Comparison of ENCODE assay signal across 1 cellular context in the genomic region with DNA sequence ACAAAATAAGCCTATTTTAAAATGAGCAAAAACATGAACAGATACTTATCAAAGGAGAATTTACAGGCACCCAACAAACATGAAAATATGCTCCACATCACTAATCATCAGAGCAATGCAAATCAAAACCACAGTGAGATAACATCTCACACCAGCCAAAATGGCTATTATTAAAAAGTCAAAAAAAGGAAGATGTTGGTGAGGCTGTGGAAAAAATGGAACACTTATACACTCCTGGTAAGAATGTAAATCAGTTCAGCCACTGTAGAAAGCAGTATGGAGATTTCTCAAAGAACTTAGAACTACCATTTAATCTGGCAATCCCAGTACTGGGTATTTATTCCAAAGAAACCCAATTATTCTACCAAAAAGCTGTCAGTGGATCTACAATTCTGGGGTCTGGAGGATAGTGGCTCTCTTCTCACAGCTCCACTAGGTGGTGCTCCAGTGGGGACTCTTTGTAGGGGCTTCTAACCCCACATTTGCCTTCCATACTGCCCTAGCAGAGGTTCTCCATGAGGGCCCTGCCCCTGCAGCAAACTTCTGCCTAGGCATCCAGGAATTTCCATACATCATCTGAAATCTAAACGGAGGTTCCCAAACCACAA.
TF ChIP-seq lines count a peak whose summit lies in the region.

No MANE protein-coding gene starts in this region.

TF ChIP-seq in GM23338, 12 proteins besides CTCF, POLR2A, EP300 and RAD21 (continued from another document):
- no peak for TF ChIP-seq ZNF462 (CRISPR knock-in tag; IDR thresholded peaks at IDR 0.05)
- no peak for TF ChIP-seq POLR2AphosphoS5 (IDR thresholded peaks at IDR 0.05; ENCODE audit: low read depth)
- TF ChIP-seq JUNB (IDR thresholded peaks at IDR 0.05; ENCODE audit: unreplicated experiment): no peak
- TF ChIP-seq EZH2phosphoT487 (IDR thresholded peaks at IDR 0.05; ENCODE audit: unreplicated experiment): no peak
- TF ChIP-seq ZNF331 (CRISPR knock-in tag; IDR thresholded peaks at IDR 0.05; ENCODE audit: low read depth): no peak
- TF ChIP-seq ZNF114 (CRISPR knock-in tag; IDR thresholded peaks at IDR 0.05): no peak
